Comparison of ENCODE assay signal across 12 cellular contexts in the genomic region with DNA sequence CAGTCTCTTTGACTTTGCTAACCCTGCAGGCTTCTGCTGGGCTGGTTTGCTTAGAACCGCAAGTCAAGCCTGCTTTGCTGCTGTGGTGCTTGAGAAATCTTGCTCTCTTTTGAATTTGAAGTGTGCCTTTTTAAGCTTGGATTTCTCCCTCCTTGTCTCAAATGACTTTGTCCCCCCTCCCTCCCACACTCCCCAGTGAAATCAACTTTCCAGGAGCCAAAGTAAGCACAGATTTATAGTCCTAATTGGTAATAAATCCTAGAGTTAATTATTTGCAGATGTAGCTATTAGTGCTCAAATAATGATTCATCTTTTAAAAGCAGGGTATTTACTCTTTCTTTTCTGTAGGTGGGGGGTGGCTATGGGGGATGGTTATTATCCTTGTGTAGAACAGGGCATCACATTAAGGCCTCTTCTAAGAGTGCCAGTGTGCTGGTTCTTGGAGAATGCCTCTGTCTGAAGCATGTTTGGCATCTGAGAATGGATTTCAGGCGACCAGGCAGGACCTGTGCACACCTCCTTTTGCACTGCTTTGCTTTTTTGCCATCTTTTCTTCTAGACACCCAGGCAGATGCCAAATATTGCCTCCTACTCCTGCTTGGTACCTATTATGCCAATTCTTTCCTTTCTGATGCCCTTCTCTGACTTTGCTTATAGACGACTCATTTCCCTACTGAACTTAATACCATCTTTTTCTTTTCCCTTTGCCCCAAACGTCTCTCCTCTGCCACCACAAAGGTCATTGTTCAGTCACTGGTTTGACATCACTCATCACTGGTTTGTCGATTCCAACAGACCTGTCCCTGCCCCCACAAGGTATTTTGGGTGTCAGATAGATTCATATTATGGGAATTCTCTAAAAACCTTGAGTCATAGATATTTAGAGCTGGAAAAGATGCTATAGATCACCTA. TPM values are rescaled to one million over a fixed set of nuclear protein-coding genes. Genes with fewer than 3 reads are reported as not detected.
DNase-seq lines count a peak whose midpoint lies in the region; ATAC-seq and TF ChIP-seq lines count a peak whose summit lies in the region.
"Had no signal": no experiment of that assay in that cellular context is flagged by ENCODE, and none has a peak within 500 bp of the region (broad histone marks: within the 10 kb centered on the region; RNA-seq: fewer than 3 reads in every experiment).

No MANE protein-coding gene starts in this region.

- H3K4me1 Mint-ChIP-seq in activated T-cell treated with anti-CD3 and anti-CD28 coated beads, Interleukin-2, amount 50 U/mL, for 72 hours (ENCODE audit: low read depth): peaks cover 12% of the 10 kb centered on the region
- H3K4me1 Mint-ChIP-seq in activated T-cell treated with anti-CD3 and anti-CD28 coated beads, Interleukin-2, amount 50 U/mL, for 4 hours (ENCODE audit: low read depth): no peaks in the 10 kb centered on the region

- DNase-seq in activated T-cell treated with anti-CD3 and anti-CD28 coated beads, Interleukin-2, amount 50 U/mL, for 72 hours: no peak
- DNase-seq in activated T-cell treated with anti-CD3 and anti-CD28 coated beads, Interleukin-2, amount 50 U/mL, for 4 hours: no peak
- DNase-seq in NCI-H69 (lab: John Stamatoyannopoulos, UW) (peak; percentile 99), foreskin fibroblast (peak; percentile 91 to 92), aorta (no peak), RKO (ENCODE audit: low spot score) (no peak), NK-92 (lab: John Stamatoyannopoulos, UW; ENCODE audit: unreplicated experiment) (no peak)
- DNase-seq: activated gamma-delta T cell treated with Interleukin-2 at 50 U/mL for 16 hours, foreskin keratinocyte had no signal

- no peaks in the 10 kb centered on the region for H3K9me3 Mint-ChIP-seq in activated T-cell treated with anti-CD3 and anti-CD28 coated beads, Interleukin-2, amount 50 U/mL, for 72 hours
- H3K9me3 Mint-ChIP-seq in activated T-cell treated with anti-CD3 and anti-CD28 coated beads, Interleukin-2, amount 50 U/mL, for 4 hours: no peaks in the 10 kb centered on the region

- intact Hi-C loops in aorta (cut with DNase I): no loop called here

- no peaks in the 10 kb centered on the region for H3K4me1 ChIP-seq in aorta (ENCODE audit: control insufficient read depth in 1 of 2, insufficient read depth in 2 of 2, low read length in 2 of 2)
- H3K4me1 ChIP-seq: foreskin keratinocyte had no signal

- peaks cover 30% of the 10 kb centered on the region for H3K27me3 Mint-ChIP-seq in activated T-cell treated with anti-CD3 and anti-CD28 coated beads, Interleukin-2, amount 50 U/mL, for 72 hours (ENCODE audit: low read depth)
- peaks cover 25% of the 10 kb centered on the region for H3K27me3 Mint-ChIP-seq in activated T-cell treated with anti-CD3 and anti-CD28 coated beads, Interleukin-2, amount 50 U/mL, for 4 hours (ENCODE audit: low read depth)

- H3K27ac ChIP-seq in aorta (ENCODE audit: low read depth in 1 of 2, low read length in 2 of 2): no peak overlapping the region
- H3K27ac ChIP-seq: C4-2B, foreskin keratinocyte had no signal

- 43 to 45% methylated on average over 5 of the region's 5 CpGs for WGBS in aorta, 2 donors

- no peaks in the 10 kb centered on the region for H3K9me3 ChIP-seq in aorta (ENCODE audit: control insufficient read depth, low read length)

- H3K4me3 Mint-ChIP-seq in activated T-cell treated with anti-CD3 and anti-CD28 coated beads, Interleukin-2, amount 50 U/mL, for 72 hours: no peak overlapping the region
- H3K4me3 Mint-ChIP-seq in activated T-cell treated with anti-CD3 and anti-CD28 coated beads, Interleukin-2, amount 50 U/mL, for 4 hours: no peak overlapping the region

- no peak overlapping the region for H3K4me3 ChIP-seq in foreskin fibroblast (ENCODE audit: low read depth in 1 of 2, low read length in 2 of 2)
- no peak overlapping the region for H3K4me3 ChIP-seq in aorta (ENCODE audit: low read length in 2 of 2)

- no peak for TF ChIP-seq CTCF in foreskin fibroblast (IDR thresholded peaks at IDR 0.05; ENCODE audit: low read depth, low read length)

- no peaks in the 10 kb centered on the region for H3K36me3 Mint-ChIP-seq in activated T-cell treated with anti-CD3 and anti-CD28 coated beads, Interleukin-2, amount 50 U/mL, for 72 hours (ENCODE audit: insufficient read depth in 2 of 2)
- no peaks in the 10 kb centered on the region for H3K36me3 Mint-ChIP-seq in activated T-cell treated with anti-CD3 and anti-CD28 coated beads, Interleukin-2, amount 50 U/mL, for 4 hours (ENCODE audit: insufficient read depth)

- no peaks in the 10 kb centered on the region for H3K36me3 ChIP-seq in aorta (ENCODE audit: control insufficient read depth in 1 of 2, insufficient read depth in 2 of 2, low read length in 1 of 2)

- peak; percentile 39 to 62 for ATAC-seq in activated T-cell treated with anti-CD3 and anti-CD28 coated beads, Interleukin-2, amount 50 U/mL, for 72 hours (replicated peaks in 1 of 2)
- no peak for ATAC-seq in activated T-cell treated with anti-CD3 and anti-CD28 coated beads, Interleukin-2, amount 50 U/mL, for 4 hours
- peak; percentile 64 for ATAC-seq in aorta (ENCODE audit: low FRiP score)
- ATAC-seq in HG02610 (IDR thresholded peaks at IDR 0.05; ENCODE audit: unreplicated experiment): no peak

- no peaks in the 10 kb centered on the region for H3K27me3 ChIP-seq in aorta (ENCODE audit: control insufficient read depth in 1 of 2, insufficient read depth in 2 of 2, low read length in 1 of 2)

- no peak overlapping the region for H3K27ac Mint-ChIP-seq in activated T-cell treated with anti-CD3 and anti-CD28 coated beads, Interleukin-2, amount 50 U/mL, for 72 hours

RNA-seq across cellular contexts. Expression of gene CLDN11, which starts 50.7 kb away (rescaled TPM):
- total RNA-seq in activated T-cell treated with anti-CD3 and anti-CD28 coated beads, Interleukin-2, amount 50 U/mL, for 72 hours: not detected
- under 1 TPM; 0.19 to 0.38 (median 0.32) TPM for total RNA-seq in activated T-cell treated with anti-CD3 and anti-CD28 coated beads, Interleukin-2, amount 50 U/mL, for 4 hours
- total RNA-seq in aorta: 10 to 100 TPM in 1 of 2 donors, 1 to 10 TPM in 1; 5.1 to 11.9 TPM
- 1 to 10 TPM in 1 of 2 donors, under 1 TPM in 1; 0.36 to 1.4 TPM for polyA plus RNA-seq in aorta
- total RNA-seq: T-helper 2 cell treated with Interferon-gamma antibody and Interleukin-4, amounts not matched to agents 100 ng/mL and 5 ng/mL, for 36 hours had no signal

Comparison
In these comparisons a context has a peak if more than half of its experiments do, and no peak if none do; other contexts are left out.
1. ATAC-seq: peak in activated T-cell treated with anti-CD3 and anti-CD28 coated beads, Interleukin-2, amount 50 U/mL, for 72 hours (2 of 2) and aorta (single experiment); none in activated T-cell treated with anti-CD3 and anti-CD28 coated beads, Interleukin-2, amount 50 U/mL, for 4 hours (0 of 2) and HG02610 (single experiment).
2. DNase-seq: peak in NCI-H69 (single experiment) and foreskin fibroblast (2 of 2); none in activated T-cell treated with anti-CD3 and anti-CD28 coated beads, Interleukin-2, amount 50 U/mL, for 72 hours (0 of 2), activated T-cell treated with anti-CD3 and anti-CD28 coated beads, Interleukin-2, amount 50 U/mL, for 4 hours (single experiment), aorta (0 of 2), RKO (single experiment) and NK-92 (single experiment).
3. RNA of gene CLDN11, which starts 50.7 kb away (total RNA-seq): 5.1 to 11.9 TPM in aorta; 0.19 to 0.38 TPM in activated T-cell treated with anti-CD3 and anti-CD28 coated beads, Interleukin-2, amount 50 U/mL, for 4 hours and not detected in activated T-cell treated with anti-CD3 and anti-CD28 coated beads, Interleukin-2, amount 50 U/mL, for 72 hours; every median in the first group is over 4 times any median in the second.